21 cellular contexts compared by ENCODE assay signal in the genomic region with DNA sequence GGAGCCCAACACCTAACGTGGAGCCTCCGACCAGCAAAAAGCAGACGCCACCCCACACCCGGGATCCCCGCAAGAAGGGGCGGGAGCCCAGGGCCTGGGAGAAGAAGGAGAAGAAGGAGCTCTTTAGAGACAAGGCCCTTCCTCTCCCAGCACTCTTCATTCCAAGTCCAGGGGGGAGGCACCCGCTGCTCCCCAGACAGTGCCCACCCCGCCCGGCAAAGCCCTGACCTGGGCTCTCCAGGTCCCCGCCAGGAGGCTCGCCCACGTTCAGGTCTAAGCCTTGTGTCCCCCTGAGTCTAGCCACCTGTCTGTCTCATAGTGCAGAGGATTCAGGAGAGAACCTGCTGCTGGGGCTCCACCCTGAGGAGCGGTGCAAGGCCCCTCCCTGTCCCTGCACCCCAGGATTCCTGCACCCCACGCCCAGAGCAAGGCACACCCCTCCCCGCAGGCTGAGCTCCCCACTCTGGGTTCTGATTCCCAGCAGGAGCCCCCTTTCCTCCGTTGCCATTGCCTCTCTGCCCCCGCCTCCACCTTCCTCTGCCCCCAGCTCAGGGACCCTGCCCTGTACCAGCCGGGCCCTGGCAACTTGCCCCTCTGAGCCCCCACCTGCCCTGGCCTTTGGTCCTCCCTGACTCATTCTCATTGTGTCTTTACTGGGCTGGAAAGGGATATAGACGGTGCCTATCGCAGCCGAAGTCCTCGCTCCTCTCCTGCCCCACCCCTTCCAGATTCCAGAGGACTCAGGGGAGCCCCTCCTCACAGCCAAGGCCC. TPM values are rescaled to one million over a fixed set of nuclear protein-coding genes. Genes with fewer than 3 reads are reported as not detected.
DNase-seq lines count a peak whose midpoint lies in the region; TF ChIP-seq lines count a peak whose summit lies in the region.
"Had no signal": no experiment of that assay in that cellular context is flagged by ENCODE, and none has a peak within 500 bp of the region (broad histone marks: within the 10 kb centered on the region; RNA-seq: fewer than 3 reads in every experiment).

No MANE protein-coding gene starts in this region.

- WGBS in spleen, 5 donors: 83 to 89% (median 87%) methylated on average over 18 to 22 of the region's 22 CpGs

- H3K27ac ChIP-seq in spleen (no peak overlapping the region), brain microvascular endothelial cell (no peak overlapping the region)
- H3K27ac ChIP-seq: breast epithelium, GM23248, transverse colon had no signal

- in situ Hi-C loops in brain microvascular endothelial cell (cut with HindIII; ENCODE audit: low pct_ligation_motif_present, low sequenced_read_pairs): no loop called here

- H3K27me3 ChIP-seq in spleen (replicated peaks in 1 of 7) (peaks cover 0 to 16% (median 0%) of the 10 kb centered on the region in 7 donors), brain microvascular endothelial cell (replicated peaks) (no peaks in the 10 kb centered on the region)
- H3K27me3 ChIP-seq: transverse colon had no signal

- H3K4me3 ChIP-seq in spleen: no peak overlapping the region
- H3K4me3 ChIP-seq in brain microvascular endothelial cell (ENCODE audit: low read depth, low read length): no peak overlapping the region
- H3K4me3 ChIP-seq: breast epithelium, GM23248, transverse colon had no signal

- H3K36me3 ChIP-seq in spleen (no peaks in the 10 kb centered on the region), brain microvascular endothelial cell (replicated peaks) (no peaks in the 10 kb centered on the region)
- H3K36me3 ChIP-seq: breast epithelium, transverse colon had no signal

- intact Hi-C loops in spleen (cut with DNase I; ENCODE audit: low total_unique reads): no loop called here

- no peak for DNase-seq in T-helper 2 cell treated with Interferon-gamma antibody and Interleukin-4, amounts not matched to agents 5 μg/mL and 100 μg/mL, for 36 hours (ENCODE audit: low spot score)
- DNase-seq in T-helper 2 cell: no peak
- peak; percentile 8 for DNase-seq in D341Med (ENCODE audit: low spot score)
- DNase-seq in islet precursor cell: peak; percentile 42
- peak; percentile 68 for DNase-seq in spleen
- DNase-seq in retina: no peak
- DNase-seq in brain microvascular endothelial cell: no peak
- DNase-seq in NCI-H2081 (lab: John Stamatoyannopoulos, UW): no peak
- DNase-seq: activated CD4-positive, alpha-beta T cell treated with anti-CD3 and anti-CD28 coated beads, Interleukin-2, amount 50 U/mL, for 48 hours; DND-41; GM23248; immature natural killer cell; mammary epithelial cell; NCI-H1436 treated with DMSO at 0.1 percent for 48 hours; NCI-H2171; NCI-H69; occipital lobe; SHP77; transverse colon had no signal

- no peaks in the 10 kb centered on the region for H3K36me3 Mint-ChIP-seq in T-helper 2 cell treated with Interferon-gamma antibody and Interleukin-4, amounts not matched to agents 5 μg/mL and 100 μg/mL, for 36 hours (ENCODE audit: low read depth)
- H3K36me3 Mint-ChIP-seq: immature natural killer cell; stimulated activated effector memory CD8-positive, alpha-beta T cell treated with anti-CD3 and anti-CD28 coated beads, Interleukin-12 subunit alpha, Interleukin-12 subunit beta, amount 100 ng/mL, for 72 hours had no signal

- peaks cover 18% of the 10 kb centered on the region for H3K4me1 Mint-ChIP-seq in T-helper 2 cell treated with Interferon-gamma antibody and Interleukin-4, amounts not matched to agents 5 μg/mL and 100 μg/mL, for 36 hours (ENCODE audit: low read depth)
- H3K4me1 Mint-ChIP-seq: immature natural killer cell had no signal

- no peak overlapping the region for H3K4me3 Mint-ChIP-seq in T-helper 2 cell treated with Interferon-gamma antibody and Interleukin-4, amounts not matched to agents 5 μg/mL and 100 μg/mL, for 36 hours
- H3K4me3 Mint-ChIP-seq: immature natural killer cell; stimulated activated effector memory CD8-positive, alpha-beta T cell treated with anti-CD3 and anti-CD28 coated beads, Interleukin-12 subunit alpha, Interleukin-12 subunit beta, amount 100 ng/mL, for 72 hours had no signal

- H3K9me3 ChIP-seq in spleen: no peaks in the 10 kb centered on the region
- H3K9me3 ChIP-seq: breast epithelium, transverse colon had no signal

- TF ChIP-seq CTCF in spleen (IDR thresholded peaks at IDR 0.05 in 8 of 11, conservative IDR thresholded peaks at IDR 0.05 in 3 of 11) (no peak), brain microvascular endothelial cell (IDR thresholded peaks at IDR 0.05; ENCODE audit: low read depth, low read length, missing control alignments) (no peak)

- peak overlapping the region; percentile 90 for H3K27ac Mint-ChIP-seq in T-helper 2 cell treated with Interferon-gamma antibody and Interleukin-4, amounts not matched to agents 5 μg/mL and 100 μg/mL, for 36 hours
- H3K27ac Mint-ChIP-seq: immature natural killer cell; stimulated activated effector memory CD8-positive, alpha-beta T cell treated with anti-CD3 and anti-CD28 coated beads, Interleukin-12 subunit alpha, Interleukin-12 subunit beta, amount 100 ng/mL, for 72 hours had no signal

- TF ChIP-seq POLR2A in spleen (IDR thresholded peaks at IDR 0.05): no peak

- H3K27me3 Mint-ChIP-seq in T-helper 2 cell treated with Interferon-gamma antibody and Interleukin-4, amounts not matched to agents 5 μg/mL and 100 μg/mL, for 36 hours (ENCODE audit: low read depth): no peaks in the 10 kb centered on the region

- H3K9me3 Mint-ChIP-seq in T-helper 2 cell treated with Interferon-gamma antibody and Interleukin-4, amounts not matched to agents 5 μg/mL and 100 μg/mL, for 36 hours: no peaks in the 10 kb centered on the region
- H3K9me3 Mint-ChIP-seq: immature natural killer cell; stimulated activated effector memory CD8-positive, alpha-beta T cell treated with anti-CD3 and anti-CD28 coated beads, Interleukin-12 subunit alpha, Interleukin-12 subunit beta, amount 100 ng/mL, for 72 hours had no signal

- no peaks in the 10 kb centered on the region for H3K4me1 ChIP-seq in spleen
- H3K4me1 ChIP-seq: breast epithelium had no signal

RNA-seq across cellular contexts. Expression of gene GPC1, which starts 33.5 kb away (rescaled TPM):
- total RNA-seq in spleen: 10 to 100 TPM in 5 of 7 donors, 1 to 10 TPM in 2; 7.9 to 25.0 (median 18.6) TPM
- 10 to 100 TPM in 1 of 3 donors, 1 to 10 TPM in 2; 4.1 to 12.4 (median 9.1) TPM for polyA plus RNA-seq in spleen
- polyA plus RNA-seq: immature natural killer cell had no signal

Comparison
In these comparisons a context has a peak if more than half of its experiments do, and no peak if none do; other contexts are left out.
1. DNase-seq: peak in D341Med (single experiment), islet precursor cell (single experiment) and spleen (single experiment); none in T-helper 2 cell treated with Interferon-gamma antibody and Interleukin-4, amounts not matched to agents 5 μg/mL and 100 μg/mL, for 36 hours (single experiment), T-helper 2 cell (0 of 5), retina (single experiment), brain microvascular endothelial cell (single experiment) and NCI-H2081 (0 of 2).